25 cellular contexts compared by ENCODE assay signal in genomic region chr2:98359986-98360385, GRCh38. TPM values are rescaled to one million over a fixed set of nuclear protein-coding genes. Genes with fewer than 3 reads are reported as not detected.
DNase-seq lines count a peak whose midpoint lies in the region; ATAC-seq, FAIRE-seq and TF ChIP-seq lines count a peak whose summit lies in the region.
"Had no signal": no experiment of that assay in that cellular context is flagged by ENCODE, and none has a peak within 500 bp of the region (broad histone marks: within the 10 kb centered on the region; RNA-seq: fewer than 3 reads in every experiment).

No MANE protein-coding gene starts in this region.

- no peaks in the 10 kb centered on the region for H3K36me3 Mint-ChIP-seq in MCF 10A (ENCODE audit: insufficient read depth, unreplicated experiment)

- TF ChIP-seq POLR2A in breast epithelium (IDR thresholded peaks at IDR 0.05) = no peak

- no peaks in the 10 kb centered on the region for H3K4me1 ChIP-seq in breast epithelium

- TF ChIP-seq CTCF in MCF 10A (IDR thresholded peaks at IDR 0.05; ENCODE audit: unreplicated experiment) = no peak
- no peak for TF ChIP-seq CTCF in breast epithelium (IDR thresholded peaks at IDR 0.05)
- no peak for TF ChIP-seq CTCF in bronchial epithelial cell (IDR thresholded peaks at IDR 0.05; ENCODE audit: insufficient read depth, low read length, severe bottlenecking)

- POLR2A ChIA-PET in MCF 10A (lab: Yijun Ruan, JAX) = interaction anchor here (0.5 kb wide), 1 partner anchor 64 kb away, joined by 3 read pairs; no protein-coding TSS in a partner anchor

- peaks cover 5% of the 10 kb centered on the region for H3K4me1 Mint-ChIP-seq in MCF 10A (ENCODE audit: insufficient read depth, unreplicated experiment)

- H3K27me3 Mint-ChIP-seq in MCF 10A (ENCODE audit: insufficient read depth, unreplicated experiment) = no peaks in the 10 kb centered on the region

- no peak overlapping the region for H3K27ac Mint-ChIP-seq in MCF 10A (ENCODE audit: low read depth, unreplicated experiment)

- CTCF ChIA-PET in MCF 10A (lab: Yijun Ruan, JAX) = no interaction called here

- DNase-seq in MCF 10A (ENCODE audit: unreplicated experiment) (peak; percentile 78), breast epithelium (ENCODE audit: low spot score in 2 of 2) (no peak), bronchial epithelial cell (ENCODE audit: low read depth) (peak; percentile 79), kidney tubule cell (ENCODE audit: low spot score) (peak; percentile 73), Ammon's horn (ENCODE audit: low spot score) (no peak), glomerular visceral epithelial cell (ENCODE audit: extremely low spot score) (no peak)
- no peak for DNase-seq in stimulated activated CD4-positive, alpha-beta T cell treated with anti-CD3 and anti-CD28 coated beads, Interleukin-12 subunit alpha, Interleukin-12 subunit beta, amount 100 ng/mL, for 4 hours
- DNase-seq: Calu3, DMS153, DND-41, KG1, NCI-H1048, NCI-H1417, NCI-H1694, NCI-H2029 treated with DMSO at 0.1 percent for 48 hours, NCI-H446 treated with DMSO at 0.1 percent for 48 hours, NCI-H526 treated with DMSO at 0.1 percent for 48 hours, SIG-M5 had no signal

- H3K27ac ChIP-seq in breast epithelium = no peak overlapping the region
- H3K27ac ChIP-seq: 22Rv1, SK-N-MC had no signal

- no TSS peak for BruUV-seq in MCF 10A (replicated peaks; lab: Mats Ljungman, UMichigan)

- no peaks in the 10 kb centered on the region for H3K27me3 ChIP-seq in breast epithelium
- no peaks in the 10 kb centered on the region for H3K27me3 ChIP-seq in bronchial epithelial cell (ENCODE audit: control insufficient read depth, insufficient read depth, low read length)

- no peaks in the 10 kb centered on the region for H3K36me3 ChIP-seq in breast epithelium
- H3K36me3 ChIP-seq in bronchial epithelial cell (ENCODE audit: control insufficient read depth, insufficient read depth, low read length) = no peaks in the 10 kb centered on the region

- no peaks in the 10 kb centered on the region for H3K9me3 ChIP-seq in breast epithelium

- ATAC-seq in HG03432 (IDR thresholded peaks at IDR 0.05; ENCODE audit: unreplicated experiment) = no peak
- ATAC-seq: Panc1 had no signal

- H3K4me3 ChIP-seq in breast epithelium (no peak overlapping the region), bronchial epithelial cell (ENCODE audit: low read depth, low read length) (no peak overlapping the region)
- H3K4me3 ChIP-seq: SK-N-MC had no signal

- no peak overlapping the region for H3K4me3 Mint-ChIP-seq in MCF 10A (ENCODE audit: unreplicated experiment)

- intact Hi-C loops in MCF 10A (cut with micrococcal nuclease) (no loop called here), breast epithelium (cut with DNase I; ENCODE audit: low total_unique reads) (no loop called here)

- H3K9me3 Mint-ChIP-seq in MCF 10A (ENCODE audit: unreplicated experiment) = peaks cover 7% of the 10 kb centered on the region

- no peak for FAIRE-seq in bronchial epithelial cell (lab: Jason Lieb, UNC)
- FAIRE-seq: GM19239, HTR-8/SVneo had no signal

RNA-seq across cellular contexts. Expression of gene CNGA3, which starts 13.7 kb away (rescaled TPM):
- not detected in 2 replicates for total RNA-seq in MCF 10A (2022)
- under 1 TPM in 2 of 3 donors, not detected in 1; under 0.01 to 0.15 TPM for total RNA-seq in breast epithelium
- under 0.01 TPM in 1 of 2 replicates, not detected in the other for total RNA-seq in bronchial epithelial cell
- total RNA-seq: Calu3, H4 had no signal

Comparison
In these comparisons a context has a peak if more than half of its experiments do, and no peak if none do; other contexts are left out.
1. DNase-seq: peak in MCF 10A (single experiment), bronchial epithelial cell (single experiment) and kidney tubule cell (single experiment); none in breast epithelium (0 of 2), stimulated activated CD4-positive, alpha-beta T cell treated with anti-CD3 and anti-CD28 coated beads, Interleukin-12 subunit alpha, Interleukin-12 subunit beta, amount 100 ng/mL, for 4 hours (single experiment), Ammon's horn (single experiment) and glomerular visceral epithelial cell (single experiment).